Comparison of ENCODE assay signal across 13 cellular contexts in the genomic region with DNA sequence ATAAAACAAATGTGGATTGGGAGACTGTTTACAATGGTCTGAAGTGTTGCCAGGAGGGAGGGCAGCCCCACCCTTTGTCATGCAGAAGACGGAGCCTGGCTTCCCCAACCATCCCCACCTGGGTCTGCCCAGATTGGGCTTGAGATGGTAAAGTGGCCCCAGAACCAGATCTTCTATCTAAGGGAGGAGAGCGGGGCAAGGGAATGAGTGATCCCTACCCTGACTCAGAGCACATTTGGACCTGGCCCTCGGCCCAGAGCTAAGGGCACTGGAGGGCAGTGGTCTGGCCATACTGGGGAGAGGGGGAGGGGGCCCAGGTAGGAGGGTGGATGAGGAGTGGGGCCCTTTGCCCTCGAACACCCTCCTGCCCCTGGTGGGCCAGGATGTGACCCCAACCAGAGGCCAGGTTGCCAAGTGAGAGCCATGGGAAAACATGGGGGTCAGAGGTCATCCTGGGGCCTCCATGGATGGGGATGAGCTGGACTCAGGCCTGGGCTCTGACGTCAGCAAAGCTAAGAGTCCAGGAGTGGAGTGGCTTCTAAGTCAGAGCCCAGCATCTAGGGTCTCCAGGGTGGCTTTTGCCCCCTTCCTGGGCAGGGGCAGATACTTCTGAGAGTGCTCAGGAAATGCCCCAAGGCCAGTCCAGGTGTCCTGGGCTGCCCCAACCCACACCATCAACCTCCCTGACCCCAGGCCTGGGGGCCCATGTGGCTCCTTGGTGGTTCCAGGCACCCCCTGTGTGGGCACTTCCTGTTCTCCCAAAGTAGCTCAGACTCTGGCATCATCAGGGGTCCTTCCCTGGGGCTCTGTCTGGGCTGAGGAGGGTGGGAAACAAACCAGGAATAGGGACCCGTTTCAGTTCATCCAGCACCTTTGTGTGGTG. TPM values are rescaled to one million over a fixed set of nuclear protein-coding genes. Genes with fewer than 3 reads are reported as not detected.
DNase-seq lines count a peak whose midpoint lies in the region; ATAC-seq and TF ChIP-seq lines count a peak whose summit lies in the region.
"Had no signal": no experiment of that assay in that cellular context is flagged by ENCODE, and none has a peak within 500 bp of the region (broad histone marks: within the 10 kb centered on the region; RNA-seq: fewer than 3 reads in every experiment).

No MANE protein-coding gene starts in this region.

- H3K9me3 Mint-ChIP-seq in Calu3 (ENCODE audit: low read depth, unreplicated experiment) = no peaks in the 10 kb centered on the region
- H3K9me3 Mint-ChIP-seq: activated naive CD4-positive, alpha-beta T cell treated with anti-CD3 and anti-CD28 coated beads, Interleukin-2, amount 50 U/mL, for 72 hours; central memory CD8-positive, alpha-beta T cell; stimulated activated naive B cell treated with anti-CD40 and anti-IgM and Interleukin-4, amounts not matched to agents 10 μg/mL and 1 μg/mL and 100 μg/mL, for 72 hours had no signal

- peaks cover 55% of the 10 kb centered on the region for H3K4me1 ChIP-seq in PC-3 (ENCODE audit: insufficient read depth, low read length)
- H3K4me1 ChIP-seq in liver (ENCODE audit: control insufficient read depth in 4 of 4, insufficient read depth in 4 of 4, low read length in 3 of 4) = peaks cover 24 to 47% (median 36%) of the 10 kb centered on the region in 4 donors

- no peaks in the 10 kb centered on the region for H3K9me3 ChIP-seq in PC-3 (ENCODE audit: low read length)
- H3K9me3 ChIP-seq in liver (ENCODE audit: control insufficient read depth in 4 of 4, low read length in 3 of 4) = no peaks in the 10 kb centered on the region
- H3K9me3 ChIP-seq: SK-N-SH had no signal

- TF ChIP-seq CTCF in Calu3 (IDR thresholded peaks at IDR 0.05; ENCODE audit: unreplicated experiment) = no peak
- TF ChIP-seq CTCF in PC-3 (conservative IDR thresholded peaks at IDR 0.05; ENCODE audit: low read depth, low read length) = no peak
- TF ChIP-seq CTCF in liver (IDR thresholded peaks at IDR 0.05; ENCODE audit: low read depth, low read length, missing input control) = no peak

- POLR2A ChIA-PET in PC-3 (lab: Charles Lee; ENCODE audit: unreplicated experiment) = interaction anchor here (1.1 kb wide), 1 partner anchor 9 kb away, joined by 4 read pairs; a partner anchor contains a TSS

- H3K4me1 Mint-ChIP-seq in Calu3 (ENCODE audit: low read depth, unreplicated experiment) = peaks cover 43% of the 10 kb centered on the region

- H3K79me2 ChIP-seq in PC-3 (ENCODE audit: low read length) = no peaks in the 10 kb centered on the region

- H3K4me3 ChIP-seq in PC-3 (ENCODE audit: low read length) (no peak overlapping the region), liver (ENCODE audit: low read depth in 1 of 3, low read length in 3 of 3) (no peak overlapping the region)

- intact Hi-C loops in Calu3 (cut with micrococcal nuclease; ENCODE audit: unreplicated experiment) = no loop called here
- intact Hi-C loops in PC-3 (cut with micrococcal nuclease) = no loop called here

- H3K9ac ChIP-seq in PC-3 (ENCODE audit: low read length) = peak overlapping the region; percentile 89
- no peak overlapping the region for H3K9ac ChIP-seq in liver (ENCODE audit: low read depth in 1 of 2, low read length in 2 of 2)
- H3K9ac ChIP-seq: SK-N-SH had no signal

- H3K9me2 ChIP-seq in PC-3 (replicated peaks; ENCODE audit: low read length) = no peaks in the 10 kb centered on the region
- H3K9me2 ChIP-seq: SK-N-SH had no signal

- no TSS peak for BruUV-seq in Calu3 (replicated peaks; lab: Mats Ljungman, UMichigan)
- no TSS peak for BruUV-seq in PC-3 (replicated peaks; lab: Mats Ljungman, UMichigan)

- H3K4me3 Mint-ChIP-seq in Calu3 (ENCODE audit: low read depth, unreplicated experiment) = no peak overlapping the region
- H3K4me3 Mint-ChIP-seq: central memory CD8-positive, alpha-beta T cell; stimulated activated naive B cell treated with anti-CD40 and anti-IgM and Interleukin-4, amounts not matched to agents 10 μg/mL and 1 μg/mL and 100 μg/mL, for 72 hours had no signal

- H3K27me3 ChIP-seq in PC-3 (ENCODE audit: low read length) (no peaks in the 10 kb centered on the region), liver (ENCODE audit: control insufficient read depth in 4 of 4, insufficient read depth in 4 of 4, low read length in 3 of 4) (no peaks in the 10 kb centered on the region)

- H3F3A ChIP-seq in PC-3 (ENCODE audit: low read length, unreplicated experiment) = no peaks in the 10 kb centered on the region

- no peak for TF ChIP-seq RAD21 in liver (IDR thresholded peaks at IDR 0.05)

- no peak for DNase-seq in Calu3
- DNase-seq in PC-3 = peak; percentile 48
- no peak for DNase-seq in MV-4-11 (lab: John Stamatoyannopoulos, UW)
- no peak for DNase-seq in NCI-H1694 (lab: John Stamatoyannopoulos, UW)
- no peak for DNase-seq in SK-N-DZ (ENCODE audit: low spot score)
- DNase-seq: DMS 273 treated with DMSO at 0.1 percent for 48 hours; SK-N-SH; stimulated activated naive B cell treated with anti-CD40 and anti-IgM and Interleukin-4, amounts not matched to agents 10 μg/mL and 1 μg/mL and 100 μg/mL, for 72 hours had no signal

- H3K27ac ChIP-seq in PC-3 (ENCODE audit: low read length) (peak overlapping the region; percentile 98), liver (ENCODE audit: low read depth in 1 of 2, low read length in 2 of 2) (peak overlapping the region; percentile 55 to 64)
- H3K27ac ChIP-seq: epithelial cell of prostate, VCaP had no signal

- 36% methylated on average over 6 of the region's 6 CpGs for WGBS in liver

- peak; percentile 17 for ATAC-seq in PC-3
- ATAC-seq: activated naive CD4-positive, alpha-beta T cell treated with anti-CD3 and anti-CD28 coated beads, Interleukin-2, amount 50 U/mL, for 72 hours; stimulated activated naive B cell treated with anti-CD40 and anti-IgM and Interleukin-4, amounts not matched to agents 10 μg/mL and 1 μg/mL and 100 μg/mL, for 72 hours had no signal

- H2AFZ ChIP-seq in PC-3 (ENCODE audit: low read length) = no peak overlapping the region

- CTCF ChIA-PET in Calu3 (lab: Charles Lee) = interaction anchor here (1.2 kb wide), 1 partner anchor 19 kb away, joined by 4 read pairs; no protein-coding TSS in a partner anchor
- CTCF ChIA-PET in PC-3 (lab: Charles Lee) = no interaction called here

- no peaks in the 10 kb centered on the region for H4K20me1 ChIP-seq in PC-3 (ENCODE audit: low read length)

- H3K36me3 Mint-ChIP-seq in Calu3 (ENCODE audit: insufficient read depth, unreplicated experiment) = peaks cover 15% of the 10 kb centered on the region
- H3K36me3 Mint-ChIP-seq: activated naive CD4-positive, alpha-beta T cell treated with anti-CD3 and anti-CD28 coated beads, Interleukin-2, amount 50 U/mL, for 72 hours; stimulated activated naive B cell treated with anti-CD40 and anti-IgM and Interleukin-4, amounts not matched to agents 10 μg/mL and 1 μg/mL and 100 μg/mL, for 72 hours had no signal

- peak overlapping the region; percentile 72 for H3K27ac Mint-ChIP-seq in Calu3 (ENCODE audit: unreplicated experiment)
- H3K27ac Mint-ChIP-seq: activated naive CD4-positive, alpha-beta T cell treated with anti-CD3 and anti-CD28 coated beads, Interleukin-2, amount 50 U/mL, for 72 hours; stimulated activated naive B cell treated with anti-CD40 and anti-IgM and Interleukin-4, amounts not matched to agents 10 μg/mL and 1 μg/mL and 100 μg/mL, for 72 hours had no signal

- H3K36me3 ChIP-seq in PC-3 (ENCODE audit: low read depth, low read length) (no peaks in the 10 kb centered on the region), liver (ENCODE audit: control insufficient read depth in 4 of 4, insufficient read depth in 3 of 4, low read depth in 1 of 4, low read length in 3 of 4) (no peaks in the 10 kb centered on the region)

- no peaks in the 10 kb centered on the region for H3K27me3 Mint-ChIP-seq in Calu3 (ENCODE audit: unreplicated experiment)
- H3K27me3 Mint-ChIP-seq: central memory CD8-positive, alpha-beta T cell had no signal

- peak overlapping the region; percentile 56 for H3K4me2 ChIP-seq in PC-3 (ENCODE audit: low read length)
- H3K4me2 ChIP-seq: SK-N-SH had no signal

TF ChIP-seq in liver, 16 proteins besides CTCF, POLR2A, EP300 and RAD21 (continues in another document):
- TF ChIP-seq HNF4A (conservative IDR thresholded peaks at IDR 0.05) (peak; percentile 38 to 78), FOXA2 (IDR thresholded peaks at IDR 0.05) (no peak), SP1 (IDR thresholded peaks at IDR 0.05) (peak; percentile 26), FOXA1 (IDR thresholded peaks at IDR 0.05) (no peak), NR2F2 (IDR thresholded peaks at IDR 0.05) (peak; percentile 71), RXRA (IDR thresholded peaks at IDR 0.05) (peak; percentile 77 to 93), TAF1 (conservative IDR thresholded peaks at IDR 0.05) (no peak)

RNA-seq across cellular contexts. Expression of a gene that starts 1.6 kb away (rescaled TPM):
- total RNA-seq in Calu3 (2022) = 0.59 TPM in 1 of 2 replicates, not detected in the other
- total RNA-seq in PC-3 (2014; rRNA removed) = not detected in 2 replicates
- 1 to 10 TPM; 1.1 to 1.4 TPM for total RNA-seq in liver
- under 1 TPM; 0.42 to 0.66 TPM for polyA plus RNA-seq in liver
- polyA plus RNA-seq in SK-N-DZ (2014; cell fraction: cytosol; rRNA removed) = not detected in 2 replicates
- polyA plus RNA-seq in SK-N-DZ (2014; cell fraction: nucleus; rRNA removed) = not detected in 2 replicates

RNA-seq across cellular contexts. Expression of a gene that starts 8.4 kb away (rescaled TPM):
- total RNA-seq in Calu3 (2022) (253 and 303 TPM in 2 replicates), PC-3 (2014; rRNA removed) (47.5 and 59.3 TPM in 2 replicates), liver (10 to 100 TPM; 10.4 to 54.0 TPM)
- 10 to 100 TPM in 1 of 2 donors, 1 to 10 TPM in 1; 9.6 to 12.9 TPM for polyA plus RNA-seq in liver
- polyA plus RNA-seq in SK-N-DZ (2014; cell fraction: cytosol; rRNA removed) = 0.13 and 1.2 TPM in 2 replicates
- polyA plus RNA-seq in SK-N-DZ (2014; cell fraction: nucleus; rRNA removed) = 0.49 and 1.0 TPM in 2 replicates

RNA-seq across cellular contexts. Expression of a gene that starts 33.5 kb away (rescaled TPM):
- total RNA-seq in Calu3 (2022) (81.6 and 91.9 TPM in 2 replicates), PC-3 (2014; rRNA removed) (57.7 and 69.0 TPM in 2 replicates), liver (10 to 100 TPM; 26.9 to 39.0 TPM)
- 10 to 100 TPM; 16.8 to 41.0 TPM for polyA plus RNA-seq in liver
- 60.0 and 70.2 TPM in 2 replicates for polyA plus RNA-seq in SK-N-DZ (2014; cell fraction: cytosol; rRNA removed)
- polyA plus RNA-seq in SK-N-DZ (2014; cell fraction: nucleus; rRNA removed) = 102 and 118 TPM in 2 replicates

RNA-seq across cellular contexts. Expression of a gene that starts 50.4 kb away (rescaled TPM):
- total RNA-seq in Calu3 (2022) (not detected in 2 replicates), PC-3 (2014; rRNA removed) (not detected in 2 replicates), liver (under 1 TPM in 1 of 2 donors, not detected in 1; 0.09 TPM)
- under 1 TPM in 1 of 2 donors, not detected in 1; 0.24 TPM for polyA plus RNA-seq in liver
- 1.4 and 2.0 TPM in 2 replicates for polyA plus RNA-seq in SK-N-DZ (2014; cell fraction: cytosol; rRNA removed)
- polyA plus RNA-seq in SK-N-DZ (2014; cell fraction: nucleus; rRNA removed) = 0.38 and 0.92 TPM in 2 replicates
- total RNA-seq: activated naive CD4-positive, alpha-beta T cell treated with anti-CD3 and anti-CD28 coated beads, Interleukin-2, amount 50 U/mL, for 72 hours had no signal
- polyA plus RNA-seq: SK-N-SH had no signal
